8 cellular contexts compared by ENCODE assay signal in genomic region chr1:2044510-2045319, GRCh38. TPM values are rescaled to one million over a fixed set of nuclear protein-coding genes. Genes with fewer than 3 reads are reported as not detected.
DNase-seq lines count a peak whose midpoint lies in the region; FAIRE-seq and TF ChIP-seq lines count a peak whose summit lies in the region.

No MANE protein-coding gene starts in this region.

- no peak overlapping the region for H3K4ac ChIP-seq in H1 (replicated peaks; ENCODE audit: insufficient read length, low read depth, low read length)

- peak overlapping the region in 1 of 2 experiments; percentile 57; a peak in 2 of 4 replicates for H3K4me2 ChIP-seq in H1 (ENCODE audit: insufficient read depth in 1 of 2, low read depth in 2 of 2, low read length in 2 of 2)

- peak in 2 of 3 experiments; percentile 77 to 90; a peak in 3 of 4 replicates for TF ChIP-seq CTCF in H1 (IDR thresholded peaks at IDR 0.05; ENCODE audit: control extremely low read depth in 1 of 3, insufficient read depth in 1 of 3, low read depth in 1 of 3, low read length in 3 of 3)

- H3K23me2 ChIP-seq in H1 (ENCODE audit: low read depth, low read length) = peaks cover 2% of the 10 kb centered on the region

- WGBS in H1 (ENCODE audit: extremely low coverage in 1 of 2, insufficient coverage in 1 of 2, insufficient read length in 1 of 2, insufficient replicate concordance in 2 of 2, low coverage in 1 of 2, low lambda C conversion rate in 2 of 2, missing lambda C conversion rate in 1 of 2), 2 experiments = 30% methylated on average over 47 of the region's 75 CpGs; no CpG with 5 or more reads in 1 of the 2 experiments

- H3K56ac ChIP-seq in H1 (replicated peaks; ENCODE audit: insufficient read length, low read depth, low read length) = no peak overlapping the region

- peaks cover 0 to 3% of the 10 kb centered on the region in 2 experiments for H4K20me1 ChIP-seq in H1 (replicated peaks in 1 of 2; ENCODE audit: control insufficient read depth in 1 of 2, insufficient read depth in 2 of 2, low read length in 2 of 2)

- H3K79me1 ChIP-seq in H1 (ENCODE audit: low read depth, low read length) = no peaks in the 10 kb centered on the region

- no peak for FAIRE-seq in H1 (lab: Jason Lieb, UNC)

- peak overlapping the region; percentile 72 for H4K8ac ChIP-seq in H1 (ENCODE audit: extremely low read depth, insufficient read depth, low read length)

- H2BK20ac ChIP-seq in H1 (ENCODE audit: low read length) = peak overlapping the region; percentile 98; the same call in 1 of the 2 replicates

- H2BK12ac ChIP-seq in H1 (ENCODE audit: low read depth, low read length) = peak overlapping the region; percentile 85; the same call in 1 of the 2 replicates

- H3K79me2 ChIP-seq in H1 (ENCODE audit: control insufficient read depth in 1 of 2, insufficient read depth in 2 of 2, low read length in 2 of 2) = no peaks in the 10 kb centered on the region

- H3K27ac ChIP-seq in H1 (ENCODE audit: low read depth, low read length) = no peak overlapping the region

- H2AK5ac ChIP-seq in H1 (ENCODE audit: low read depth, low read length) = no peak overlapping the region

- DNase-seq in NCI-H526 (lab: John Stamatoyannopoulos, UW) (peak; percentile 17 to 74), NCI-H526 treated with DMSO at 0.1 percent for 48 hours (lab: John Stamatoyannopoulos, UW) (no peak), NCI-H226 (peak; percentile 43), H1 (ENCODE audit: low read depth in 1 of 2, low spot score in 2 of 2) (peak in 1 of 2 experiments; percentile 92), midbrain (lab: John Stamatoyannopoulos, UW) (peak; percentile 65), GM19240 (ENCODE audit: insufficient read length, low spot score) (no peak)
- peak; percentile 60 to 78 (median 77) for DNase-seq in activated CD8-positive, alpha-beta memory T cell treated with anti-CD3 and anti-CD28 coated beads for 48 hours (ENCODE audit: low read depth in 2 of 3, low spot score in 2 of 3)
- peak; percentile 56 to 68 for DNase-seq in stimulated activated CD8-positive, alpha-beta memory T cell treated with anti-CD3 and anti-CD28 coated beads, Interleukin-2, amount 100 ng/mL, for 1 hour (ENCODE audit: low read depth in 2 of 2)

- no peaks in the 10 kb centered on the region for H3K9me3 ChIP-seq in H1 (ENCODE audit: insufficient read depth in 2 of 2, low read depth in 1 of 2, low read length in 1 of 2)

- peak overlapping the region; percentile 92; the same call in 1 of the 2 replicates for H2BK15ac ChIP-seq in H1 (ENCODE audit: low read length)

- peaks cover 0 to 7% (median 0%) of the 10 kb centered on the region in 4 experiments; a peak in 3 of 7 replicates for H3K27me3 ChIP-seq in H1 (replicated peaks in 1 of 4; ENCODE audit: control insufficient read depth in 3 of 4, extremely low read depth in 1 of 4, insufficient read depth in 3 of 4, low read length in 3 of 4)

- H3K36me3 ChIP-seq in H1 (ENCODE audit: control insufficient read depth in 2 of 4, insufficient read depth in 4 of 4, low read length in 3 of 4) = no peaks in the 10 kb centered on the region

- H3K4me3 ChIP-seq in H1 (ENCODE audit: extremely low read depth in 1 of 4, insufficient read depth in 2 of 4, low read depth in 3 of 4, low read length in 4 of 4) = peak overlapping the region in 2 of 4 experiments; percentile 2 to 52; a peak in 3 of 8 replicates

- POLR2A ChIA-PET in H1 (lab: Charles Lee; ENCODE audit: partially characterized antibody) = interaction anchor here (0.9 to 1.4 kb wide), 5 partner anchors 27 to 155 kb away, joined by 3 to 4 read pairs (median 4); no protein-coding TSS in a partner anchor

- no peak overlapping the region; the same call in 1 of the 2 replicates for H2AFZ ChIP-seq in H1 (ENCODE audit: low read length)

- no peak for TF ChIP-seq POLR2A in H1 (IDR thresholded peaks at IDR 0.05; ENCODE audit: control extremely low read depth in 1 of 2, low read depth in 2 of 2, low read length in 2 of 2)

- no peak overlapping the region; the same call in 1 of the 2 replicates for H3K18ac ChIP-seq in H1 (ENCODE audit: extremely low read depth, low read length)

- no peak overlapping the region for H3K14ac ChIP-seq in H1 (ENCODE audit: insufficient read length)

- H3K4me1 ChIP-seq in H1 (replicated peaks in 1 of 4; ENCODE audit: control insufficient read depth in 3 of 4, insufficient read depth in 4 of 4, low read length in 3 of 4) = peaks cover 0 to 26% (median 19%) of the 10 kb centered on the region in 4 experiments; a peak in 6 of 7 replicates

- H3K23ac ChIP-seq in H1 (ENCODE audit: insufficient read length) = no peak overlapping the region

- H4K5ac ChIP-seq in H1 (ENCODE audit: insufficient read length, low read depth, low read length) = no peak overlapping the region

- CTCF ChIA-PET in H1 (lab: Charles Lee; ENCODE audit: partially characterized antibody) = interaction anchor here (0.7 to 8.8 kb wide), 53 partner anchors 8 to 366 kb away, joined by 3 to 249 read pairs (median 5); partner anchors contain the start of genes CFAP74 and GABRD

- no peak overlapping the region for H3K9ac ChIP-seq in H1 (replicated peaks in 1 of 4; ENCODE audit: extremely low read depth in 1 of 4, low read depth in 3 of 4, low read length in 3 of 4)

- TF ChIP-seq EP300 in H1 (IDR thresholded peaks at IDR 0.05; ENCODE audit: borderline replicate concordance in 1 of 2, low read depth in 2 of 2, low read length in 2 of 2) = no peak

- peak overlapping the region; percentile 65 for H4K91ac ChIP-seq in H1 (replicated peaks; ENCODE audit: insufficient read length, low read length)

- TF ChIP-seq RAD21 in H1 (IDR thresholded peaks at IDR 0.05 in 1 of 2, conservative IDR thresholded peaks at IDR 0.05 in 1 of 2; ENCODE audit: low read depth in 2 of 2, low read length in 2 of 2) = peak; percentile 58 to 80

- H2BK120ac ChIP-seq in H1 (replicated peaks; ENCODE audit: low read depth, low read length) = no peak overlapping the region

- no peak overlapping the region for H2BK5ac ChIP-seq in H1 (ENCODE audit: low read depth, low read length)

TF ChIP-seq in H1, 55 proteins besides CTCF, POLR2A, EP300 and RAD21:
- TF ChIP-seq KDM4A (IDR thresholded peaks at IDR 0.05; ENCODE audit: low read depth, low read length, severe bottlenecking) (peak; percentile 71), MAX (IDR thresholded peaks at IDR 0.05) (peak; percentile 40; the same call in 1 of the 2 replicates), NRF1 (IDR thresholded peaks at IDR 0.05; ENCODE audit: low read depth, low read length) (no peak), HDAC2 (IDR thresholded peaks at IDR 0.05; ENCODE audit: borderline replicate concordance in 1 of 2, low read depth in 2 of 2, low read length in 2 of 2) (peak in 1 of 2 experiments; percentile 50; a peak in 1 of 4 replicates), BACH1 (IDR thresholded peaks at IDR 0.05; ENCODE audit: low read length) (peak; percentile 72), JUN (IDR thresholded peaks at IDR 0.05; ENCODE audit: low read depth, low read length) (no peak)
TF ChIP-seq in H1: peak in this region for 4.

RNA-seq across cellular contexts. Expression of gene PRKCZ, which starts 5.5 kb away (rescaled TPM):
- 45.1 and 49.4 TPM in 2 replicates for total RNA-seq in H1 (2021; fragmentation: NEBNext Ultra II Directional; extraction: Animal tissue kit (Norgen Biotek cat#: 25700))
- 37.4 and 55.9 TPM in 2 replicates for polyA plus RNA-seq in H1 (2011; rRNA removed)
- polyA plus RNA-seq in H1 (2011; cell fraction: cytosol; rRNA removed) = 46.4 TPM
- polyA plus RNA-seq in H1 (2011; cell fraction: nucleus; rRNA removed) = 136 TPM
- polyA plus RNA-seq in H1 (2012, experiment 1 of 2) = 43.5 to 47.4 TPM (median 45.9 TPM) in 4 replicates
- polyA plus RNA-seq in H1 (2012, experiment 2 of 2) = 43.8 TPM
- polyA plus RNA-seq in H1 (2013, experiment 1 of 2) = 26.2 TPM
- polyA plus RNA-seq in H1 (2013, experiment 2 of 2) = 26.6 TPM
- polyA minus RNA-seq in H1 (2011; rRNA and poly(A)+ RNA removed) = 26.1 and 68.1 TPM in 2 replicates
- polyA minus RNA-seq in H1 (2011; cell fraction: cytosol; rRNA and poly(A)+ RNA removed) = 23.0 TPM
- polyA minus RNA-seq in H1 (2011; cell fraction: nucleus; rRNA and poly(A)+ RNA removed) = 32.2 TPM

RNA-seq across cellular contexts. Expression of gene GABRD, which starts 25.6 kb away (rescaled TPM):
- 1.8 and 1.9 TPM in 2 replicates for total RNA-seq in H1 (2021; fragmentation: NEBNext Ultra II Directional; extraction: Animal tissue kit (Norgen Biotek cat#: 25700))
- polyA plus RNA-seq in H1 (2011; rRNA removed) = 3.0 and 3.3 TPM in 2 replicates
- 2.9 TPM for polyA plus RNA-seq in H1 (2011; cell fraction: cytosol; rRNA removed)
- 12.6 TPM for polyA plus RNA-seq in H1 (2011; cell fraction: nucleus; rRNA removed)
- polyA plus RNA-seq in H1 (2012, experiment 1 of 2) = 1.7 to 3.4 TPM (median 2.7 TPM) in 4 replicates
- 3.2 TPM for polyA plus RNA-seq in H1 (2012, experiment 2 of 2)
- polyA plus RNA-seq in H1 (2013, experiment 1 of 2) = 1.6 TPM
- 1.5 TPM for polyA plus RNA-seq in H1 (2013, experiment 2 of 2)
- polyA minus RNA-seq in H1 (2011; rRNA and poly(A)+ RNA removed) = 2.0 and 2.4 TPM in 2 replicates
- polyA minus RNA-seq in H1 (2011; cell fraction: cytosol; rRNA and poly(A)+ RNA removed) = 1.8 TPM
- polyA minus RNA-seq in H1 (2011; cell fraction: nucleus; rRNA and poly(A)+ RNA removed) = 1.2 TPM

RNA-seq across cellular contexts. Expression of gene CFAP74, which starts 41.1 kb away (rescaled TPM):
- total RNA-seq in H1 (2021; fragmentation: NEBNext Ultra II Directional; extraction: Animal tissue kit (Norgen Biotek cat#: 25700)) = 0.20 and 0.33 TPM in 2 replicates
- polyA plus RNA-seq in H1 (2011; rRNA removed) = 0.09 and 0.22 TPM in 2 replicates
- 0.14 TPM for polyA plus RNA-seq in H1 (2011; cell fraction: cytosol; rRNA removed)
- polyA plus RNA-seq in H1 (2011; cell fraction: nucleus; rRNA removed) = 1.3 TPM
- 0.15 to 0.23 TPM (median 0.23 TPM) in 3 of 4 replicates, not detected in the other for polyA plus RNA-seq in H1 (2012, experiment 1 of 2)
- polyA plus RNA-seq in H1 (2012, experiment 2 of 2) = 0.39 TPM
- polyA plus RNA-seq in H1 (2013, experiment 1 of 2) = 0.12 TPM
- 0.06 TPM for polyA plus RNA-seq in H1 (2013, experiment 2 of 2)
- 0.06 and 0.10 TPM in 2 replicates for polyA minus RNA-seq in H1 (2011; rRNA and poly(A)+ RNA removed)
- polyA minus RNA-seq in H1 (2011; cell fraction: cytosol; rRNA and poly(A)+ RNA removed) = not detected
- 0.50 TPM for polyA minus RNA-seq in H1 (2011; cell fraction: nucleus; rRNA and poly(A)+ RNA removed)

Comparison
In these comparisons a context has a peak if more than half of its experiments do, and no peak if none do; other contexts are left out.
1. DNase-seq: peak in NCI-H526 (2 of 2), NCI-H226 (single experiment), activated CD8-positive, alpha-beta memory T cell treated with anti-CD3 and anti-CD28 coated beads for 48 hours (3 of 3), midbrain (single experiment) and stimulated activated CD8-positive, alpha-beta memory T cell treated with anti-CD3 and anti-CD28 coated beads, Interleukin-2, amount 100 ng/mL, for 1 hour (2 of 2); none in NCI-H526 treated with DMSO at 0.1 percent for 48 hours (single experiment) and GM19240 (single experiment).